20 cellular contexts compared by ENCODE assay signal in genomic region chr10:58508316-58508715, GRCh38. TPM values are rescaled to one million over a fixed set of nuclear protein-coding genes. Genes with fewer than 3 reads are reported as not detected.
A peak's percentile ranks its signal among the peaks of the same experiment; 100 is the strongest.
DNase-seq lines count a peak whose midpoint lies in the region; ATAC-seq, FAIRE-seq and TF ChIP-seq lines count a peak whose summit lies in the region.
"Had no signal": no experiment of that assay in that cellular context is flagged by ENCODE, and none has a peak within 500 bp of the region (broad histone marks: within the 10 kb centered on the region; RNA-seq: fewer than 3 reads in every experiment).

No MANE protein-coding gene starts in this region.

- DNase-seq in EL (peak; percentile 87), RCC 7860 (ENCODE audit: low spot score) (peak; percentile 81), fibroblast of mammary gland (ENCODE audit: low read depth) (peak; percentile 73), osteoblast (ENCODE audit: insufficient read length, low spot score, missing footprints) (peak; percentile 76), NCI-H526 treated with DMSO at 0.1 percent for 48 hours (lab: John Stamatoyannopoulos, UW) (no peak), retina (no peak), SIG-M5 treated with dmso at 0.1 percent for 504 hours (lab: John Stamatoyannopoulos, UW; ENCODE audit: unreplicated experiment) (no peak)
- DNase-seq: activated effector memory CD4-positive, alpha-beta T cell treated with anti-CD3 and anti-CD28 coated beads, Interleukin-2, amount 50 U/mL, for 16 hours; amniotic stem cell; BE2C; Calu3; effector CD4-positive, alpha-beta T cell; hypothalamus; islet precursor cell; NCI-H2227 treated with DMSO at 0.1 percent for 48 hours; nucleus accumbens had no signal

- peak overlapping the region; percentile 47 for H3K4me2 ChIP-seq in osteoblast (ENCODE audit: insufficient read depth, low read length)

- no peak overlapping the region for H2AFZ ChIP-seq in osteoblast (ENCODE audit: low read length)

- no peaks in the 10 kb centered on the region for H3K9me3 ChIP-seq in osteoblast (ENCODE audit: low read depth, low read length)
- H3K9me3 ChIP-seq: BE2C, SJSA1 had no signal

- TF ChIP-seq CTCF in fibroblast of mammary gland (conservative IDR thresholded peaks at IDR 0.05; ENCODE audit: control insufficient read depth, insufficient read depth, low read depth, low read length) = no peak
- TF ChIP-seq CTCF in osteoblast (IDR thresholded peaks at IDR 0.05; ENCODE audit: extremely low read depth, low read depth, low read length) = no peak

- peak overlapping the region; percentile 26 for H3K27ac ChIP-seq in osteoblast (ENCODE audit: low read depth, low read length)
- H3K27ac ChIP-seq: SJSA1 had no signal

- no peaks in the 10 kb centered on the region for H3K27me3 ChIP-seq in osteoblast (ENCODE audit: insufficient read depth, low read length)
- H3K27me3 ChIP-seq: BE2C, SJSA1 had no signal

- H3K36me3 ChIP-seq in osteoblast (ENCODE audit: insufficient read depth, low read length) = no peaks in the 10 kb centered on the region
- H3K36me3 ChIP-seq: BE2C had no signal

- no peak for ATAC-seq in GM19455 (IDR thresholded peaks at IDR 0.05; ENCODE audit: unreplicated experiment)
- ATAC-seq: esophagus mucosa had no signal

- H3K4me3 ChIP-seq in fibroblast of mammary gland (ENCODE audit: control insufficient read depth, low read depth, low read length) (no peak overlapping the region), osteoblast (ENCODE audit: insufficient read depth, low read length) (no peak overlapping the region)
- H3K4me3 ChIP-seq: SJSA1 had no signal

- FAIRE-seq in RCC 7860 (lab: Jason Lieb, UNC) = peak; percentile 99
- FAIRE-seq: GM18507 had no signal

- no peaks in the 10 kb centered on the region for H4K20me1 ChIP-seq in osteoblast (ENCODE audit: insufficient read depth, low read length)

- peaks cover 3% of the 10 kb centered on the region for H3K79me2 ChIP-seq in osteoblast (ENCODE audit: insufficient read depth, low read length)

- H3K4me1 ChIP-seq in osteoblast (ENCODE audit: insufficient read depth, low read length) = peaks cover 28% of the 10 kb centered on the region
- H3K4me1 ChIP-seq: BE2C had no signal

RNA-seq across cellular contexts. Expression of gene BICC1, which starts 4.4 kb away (rescaled TPM):
- total RNA-seq in osteoblast = 210 and 254 TPM in 2 replicates

Comparison
In these comparisons a context has a peak if more than half of its experiments do, and no peak if none do; other contexts are left out.
1. DNase-seq: peak in EL (single experiment), RCC 7860 (single experiment), fibroblast of mammary gland (single experiment) and osteoblast (single experiment); none in NCI-H526 treated with DMSO at 0.1 percent for 48 hours (single experiment), retina (single experiment) and SIG-M5 treated with dmso at 0.1 percent for 504 hours (single experiment).